In the genomic region with DNA sequence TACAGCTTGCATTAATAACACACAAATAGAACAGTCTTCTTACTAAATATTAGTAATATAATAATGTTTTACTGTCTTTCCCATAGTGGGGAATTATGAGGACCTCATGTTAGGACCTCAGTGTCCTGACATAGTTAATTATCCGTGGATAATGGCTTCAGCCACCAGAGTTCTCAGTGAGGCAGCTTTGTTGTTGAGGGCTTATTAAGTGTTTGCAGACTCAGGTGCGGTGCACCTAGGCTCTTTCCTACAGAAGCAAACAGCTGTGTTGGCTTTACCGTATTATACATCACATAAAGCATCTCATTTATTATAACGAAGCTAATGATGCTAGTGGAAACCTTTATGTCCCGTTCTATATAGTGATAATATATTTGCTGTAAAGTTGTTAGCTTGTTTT, we compare ENCODE assay signal across 31 cellular contexts.
DNase-seq lines count a peak whose midpoint lies in the region; ATAC-seq, FAIRE-seq and TF ChIP-seq lines count a peak whose summit lies in the region.
"Had no signal": no experiment of that assay in that cellular context is flagged by ENCODE, and none has a peak within 500 bp of the region (broad histone marks: within the 10 kb centered on the region; RNA-seq: fewer than 3 reads in every experiment).

No MANE protein-coding gene starts in this region.

- no peak overlapping the region for H2BK15ac ChIP-seq in H1 (ENCODE audit: low read length)

- H3K18ac ChIP-seq in H1 (ENCODE audit: extremely low read depth, low read length), result no peak overlapping the region

- no peaks in the 10 kb centered on the region for H3K79me2 ChIP-seq in H1 (ENCODE audit: control insufficient read depth in 1 of 2, insufficient read depth in 2 of 2, low read length in 2 of 2)

- no peak overlapping the region for H3K4me2 ChIP-seq in H1 (ENCODE audit: insufficient read depth in 1 of 2, low read depth in 2 of 2, low read length in 2 of 2)

- no peak for TF ChIP-seq CTCF in H1 (IDR thresholded peaks at IDR 0.05; ENCODE audit: control extremely low read depth in 1 of 3, insufficient read depth in 1 of 3, low read depth in 1 of 3, low read length in 3 of 3)

- no peaks in the 10 kb centered on the region for H3K9me3 ChIP-seq in H1 (ENCODE audit: insufficient read depth in 2 of 2, low read depth in 1 of 2, low read length in 1 of 2)
- H3K9me3 ChIP-seq: adrenal gland, BLaER1, body of pancreas, gastrocnemius medialis, upper lobe of left lung had no signal

- no peak overlapping the region for H4K8ac ChIP-seq in H1 (ENCODE audit: extremely low read depth, insufficient read depth, low read length)

- H2AK5ac ChIP-seq in H1 (ENCODE audit: low read depth, low read length), result no peak overlapping the region

- 87% methylated on average over 5 of the region's 5 CpGs; no CpG with 5 or more reads in 1 of the 2 experiments for WGBS in H1 (ENCODE audit: extremely low coverage in 1 of 2, insufficient coverage in 1 of 2, insufficient read length in 1 of 2, insufficient replicate concordance in 2 of 2, low coverage in 1 of 2, low lambda C conversion rate in 2 of 2, missing lambda C conversion rate in 1 of 2), 2 experiments

- no peaks in the 10 kb centered on the region; the same call in 1 of the 2 replicates for H3K79me1 ChIP-seq in H1 (ENCODE audit: low read depth, low read length)

- H3K27ac ChIP-seq in H1 (ENCODE audit: low read depth, low read length), result no peak overlapping the region
- H3K27ac ChIP-seq: adrenal gland, BLaER1, body of pancreas, gastrocnemius medialis, upper lobe of left lung had no signal

- no peaks in the 10 kb centered on the region for H3K23me2 ChIP-seq in H1 (ENCODE audit: low read depth, low read length)

- CTCF ChIA-PET in H1 (lab: Charles Lee; ENCODE audit: partially characterized antibody), result interaction anchor here (0.8 to 1.6 kb wide), 7 partner anchors 15 to 332 kb away, joined by 3 to 4 read pairs (median 3); no protein-coding TSS in a partner anchor

- H2AFZ ChIP-seq in H1 (ENCODE audit: low read length), result no peak overlapping the region

- no peaks in the 10 kb centered on the region for H4K20me1 ChIP-seq in H1 (replicated peaks in 1 of 2; ENCODE audit: control insufficient read depth in 1 of 2, insufficient read depth in 2 of 2, low read length in 2 of 2)
- H4K20me1 ChIP-seq: BLaER1 had no signal

- no peak overlapping the region for H2BK5ac ChIP-seq in H1 (ENCODE audit: low read depth, low read length)

- TF ChIP-seq POLR2A in H1 (IDR thresholded peaks at IDR 0.05; ENCODE audit: control extremely low read depth in 1 of 2, low read depth in 2 of 2, low read length in 2 of 2), result no peak

- H2BK120ac ChIP-seq in H1 (replicated peaks; ENCODE audit: low read depth, low read length), result no peak overlapping the region

- no peak overlapping the region for H4K5ac ChIP-seq in H1 (ENCODE audit: insufficient read length, low read depth, low read length)

- no peak overlapping the region for H4K91ac ChIP-seq in H1 (replicated peaks; ENCODE audit: insufficient read length, low read length)

- POLR2A ChIA-PET in H1 (lab: Charles Lee; ENCODE audit: partially characterized antibody), result no interaction called here

- no peak overlapping the region for H3K23ac ChIP-seq in H1 (ENCODE audit: insufficient read length)

- no peak overlapping the region for H3K9ac ChIP-seq in H1 (replicated peaks in 1 of 4; ENCODE audit: extremely low read depth in 1 of 4, low read depth in 3 of 4, low read length in 3 of 4)
- H3K9ac ChIP-seq: BLaER1 had no signal

- no peak for FAIRE-seq in H1 (lab: Jason Lieb, UNC)

- H3K4me1 ChIP-seq in H1 (replicated peaks in 1 of 4; ENCODE audit: control insufficient read depth in 3 of 4, insufficient read depth in 4 of 4, low read length in 3 of 4), result no peaks in the 10 kb centered on the region

- H3K4me3 ChIP-seq in H1 (ENCODE audit: extremely low read depth in 1 of 4, insufficient read depth in 2 of 4, low read depth in 3 of 4, low read length in 4 of 4), result no peak overlapping the region
- H3K4me3 ChIP-seq: adrenal gland, BLaER1, body of pancreas, gastrocnemius medialis, upper lobe of left lung had no signal

- peak; percentile 60 for DNase-seq in DMS53 treated with DMSO at 0.1 percent for 48 hours (lab: John Stamatoyannopoulos, UW; ENCODE audit: unreplicated experiment)
- peak; percentile 77 for DNase-seq in NCI-H1105 (lab: John Stamatoyannopoulos, UW)
- peak; percentile 27 for DNase-seq in NCI-H345 treated with DMSO at 0.1 percent for 48 hours (lab: John Stamatoyannopoulos, UW; ENCODE audit: unreplicated experiment)
- DNase-seq in H1 (ENCODE audit: low read depth in 1 of 2, low spot score in 2 of 2), result no peak
- DNase-seq in GM03348 (ENCODE audit: low spot score), result no peak
- DNase-seq: activated B cell treated with CpG ODN at 0.5 μM for 24 hours; activated CD4-positive, alpha-beta T cell treated with anti-CD3 and anti-CD28 coated beads, Interleukin-2, amount 50 U/mL, for 4 hours; activated naive CD4-positive, alpha-beta T cell; activated T-cell treated with anti-CD3 and anti-CD28 coated beads, Interleukin-2, amount 50 U/mL, for 72 hours; adrenal gland; dermis blood vessel endothelial cell; EL; gastrocnemius medialis; GOT3; hypothalamus; mesenchymal stem cell; NCI-H1436 treated with DMSO at 0.1 percent for 48 hours; NCI-H446; posterior cingulate gyrus; right cardiac atrium; SIG-M5; stimulated activated CD4-positive, alpha-beta T cell treated with anti-CD3 and anti-CD28 coated beads, Interleukin-4, amount 100 ng/mL, for 24 hours had no signal

- H2BK12ac ChIP-seq in H1 (ENCODE audit: low read depth, low read length), result no peak overlapping the region

- no peak for ATAC-seq in GM21619 (IDR thresholded peaks at IDR 0.05; ENCODE audit: unreplicated experiment)
- no peak for ATAC-seq in HG02588 (IDR thresholded peaks at IDR 0.05; ENCODE audit: unreplicated experiment)
- no peak for ATAC-seq in HG03045 (IDR thresholded peaks at IDR 0.05; ENCODE audit: unreplicated experiment)
- ATAC-seq: activated T-cell treated with anti-CD3 and anti-CD28 coated beads, Interleukin-2, amount 50 U/mL, for 72 hours; body of pancreas; gastrocnemius medialis; left lobe of liver; Panc1; right cardiac atrium; stimulated activated memory B cell treated with anti-CD40 and anti-IgM and Interleukin-4, amounts not matched to agents 10 μg/mL and 1 μg/mL and 100 μg/mL, for 72 hours had no signal

- peak; percentile 23 to 41 for TF ChIP-seq RAD21 in H1 (IDR thresholded peaks at IDR 0.05 in 1 of 2, conservative IDR thresholded peaks at IDR 0.05 in 1 of 2; ENCODE audit: low read depth in 2 of 2, low read length in 2 of 2)

- no peaks in the 10 kb centered on the region for H3K36me3 ChIP-seq in H1 (ENCODE audit: control insufficient read depth in 2 of 4, insufficient read depth in 4 of 4, low read length in 3 of 4)
- H3K36me3 ChIP-seq: adrenal gland, BLaER1, gastrocnemius medialis, upper lobe of left lung had no signal

- no peaks in the 10 kb centered on the region for H3K27me3 ChIP-seq in H1 (replicated peaks in 1 of 4; ENCODE audit: control insufficient read depth in 3 of 4, extremely low read depth in 1 of 4, insufficient read depth in 3 of 4, low read length in 3 of 4)
- H3K27me3 ChIP-seq: adrenal gland, BLaER1, body of pancreas, gastrocnemius medialis, upper lobe of left lung had no signal

- H3K14ac ChIP-seq in H1 (ENCODE audit: insufficient read length), result no peak overlapping the region

- H3K56ac ChIP-seq in H1 (replicated peaks; ENCODE audit: insufficient read length, low read depth, low read length), result no peak overlapping the region

- H2BK20ac ChIP-seq in H1 (ENCODE audit: low read length), result no peak overlapping the region

- TF ChIP-seq EP300 in H1 (IDR thresholded peaks at IDR 0.05; ENCODE audit: borderline replicate concordance in 1 of 2, low read depth in 2 of 2, low read length in 2 of 2), result no peak

- H3K4ac ChIP-seq in H1 (replicated peaks; ENCODE audit: insufficient read length, low read depth, low read length), result no peak overlapping the region

TF ChIP-seq in H1, 55 proteins besides CTCF, POLR2A, EP300 and RAD21 (continues in another document):
- TF ChIP-seq ZNF274 (IDR thresholded peaks at IDR 0.05; ENCODE audit: borderline replicate concordance, extremely low read depth, low read length) (no peak), POLR2AphosphoS5 (IDR thresholded peaks at IDR 0.05; ENCODE audit: low read depth, low read length) (no peak), TAF1 (IDR thresholded peaks at IDR 0.05; ENCODE audit: low read depth, low read length) (no peak), KDM1A (IDR thresholded peaks at IDR 0.05; ENCODE audit: borderline replicate concordance, low read length) (no peak), TCF12 (IDR thresholded peaks at IDR 0.05; ENCODE audit: low read depth, low read length) (no peak), JUN (IDR thresholded peaks at IDR 0.05; ENCODE audit: low read depth, low read length) (no peak), RXRA (IDR thresholded peaks at IDR 0.05; ENCODE audit: insufficient read depth, low read depth, low read length) (no peak), BRCA1 (IDR thresholded peaks at IDR 0.05; ENCODE audit: low read depth, low read length) (no peak), BCL11A (IDR thresholded peaks at IDR 0.05; ENCODE audit: low read depth in 2 of 2, low read length in 2 of 2) (no peak), TAF7 (optimal IDR thresholded peaks at IDR 0.05; ENCODE audit: borderline replicate concordance, low read depth, low read length) (no peak)
- TF ChIP-seq, protein P1, sequence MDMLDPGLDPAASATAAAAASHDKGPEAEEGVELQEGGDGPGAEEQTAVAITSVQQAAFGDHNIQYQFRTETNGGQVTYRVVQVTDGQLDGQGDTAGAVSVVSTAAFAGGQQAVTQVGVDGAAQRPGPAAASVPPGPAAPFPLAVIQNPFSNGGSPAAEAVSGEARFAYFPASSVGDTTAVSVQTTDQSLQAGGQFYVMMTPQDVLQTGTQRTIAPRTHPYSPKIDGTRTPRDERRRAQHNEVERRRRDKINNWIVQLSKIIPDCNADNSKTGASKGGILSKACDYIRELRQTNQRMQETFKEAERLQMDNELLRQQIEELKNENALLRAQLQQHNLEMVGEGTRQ (IDR thresholded peaks at IDR 0.05; ENCODE audit: low read length), result no peak
- TF ChIP-seq, protein P2, sequence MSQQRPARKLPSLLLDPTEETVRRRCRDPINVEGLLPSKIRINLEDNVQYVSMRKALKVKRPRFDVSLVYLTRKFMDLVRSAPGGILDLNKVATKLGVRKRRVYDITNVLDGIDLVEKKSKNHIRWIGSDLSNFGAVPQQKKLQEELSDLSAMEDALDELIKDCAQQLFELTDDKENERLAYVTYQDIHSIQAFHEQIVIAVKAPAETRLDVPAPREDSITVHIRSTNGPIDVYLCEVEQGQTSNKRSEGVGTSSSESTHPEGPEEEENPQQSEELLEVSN (IDR thresholded peaks at IDR 0.05), result no peak

Comparison
In these comparisons a context has a peak if more than half of its experiments do, and no peak if none do; other contexts are left out.
1. DNase-seq: peak in DMS53 treated with DMSO at 0.1 percent for 48 hours (single experiment), NCI-H1105 (single experiment) and NCI-H345 treated with DMSO at 0.1 percent for 48 hours (single experiment); none in H1 (0 of 2) and GM03348 (single experiment).